In the genomic region with DNA sequence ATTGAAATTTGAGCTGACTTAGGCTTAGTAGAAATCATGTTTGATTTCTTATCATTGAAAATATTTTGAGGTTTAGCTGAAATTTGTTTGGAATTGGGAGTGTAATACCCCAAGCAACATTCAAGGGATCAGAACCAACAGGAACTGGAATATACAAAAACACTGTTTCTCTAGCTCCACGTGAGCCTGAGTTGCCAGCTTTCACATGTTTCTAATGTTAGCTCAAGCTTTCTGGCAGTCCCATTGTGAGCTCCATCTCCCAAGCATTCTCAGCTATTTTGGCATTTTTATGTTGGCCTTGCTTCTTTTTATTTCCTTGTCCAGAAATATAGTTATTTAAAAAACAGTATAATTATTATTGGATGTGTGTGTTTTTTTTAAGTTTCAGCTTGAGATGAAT, we compare ENCODE assay signal across 32 cellular contexts.
"Had no signal": no experiment of that assay in that cellular context is flagged by ENCODE, and none has a peak within 500 bp of the region (broad histone marks: within the 10 kb centered on the region; RNA-seq: fewer than 3 reads in every experiment).

No MANE protein-coding gene starts in this region.

- H3K27ac ChIP-seq: body of pancreas, esophagus muscularis mucosa, gastroesophageal sphincter had no signal

- H3K36me3 ChIP-seq: esophagus muscularis mucosa, gastroesophageal sphincter had no signal

- H3K4me1 Mint-ChIP-seq: activated CD4-positive, alpha-beta T cell treated with anti-CD3 and anti-CD28 coated beads for 36 hours; activated CD4-positive, alpha-beta T cell treated with anti-CD3 and anti-CD28 coated beads, Interleukin-2, amount 10 ng/mL, durations not matched to agents 24 days and 14 days; activated CD8-positive, alpha-beta memory T cell treated with anti-CD3 and anti-CD28 coated beads, Interleukin-2, amount 10 ng/mL, durations not matched to agents 7 days and 5 days; activated naive CD8-positive, alpha-beta T cell treated with anti-CD3 and anti-CD28 coated beads, Interleukin-2, amount 10 ng/mL, durations not matched to agents 7 days and 5 days; T-helper 17 cell had no signal

- DNase-seq: activated CD4-positive, alpha-beta memory T cell treated with anti-CD3 and anti-CD28 coated beads for 36 hours; activated CD4-positive, alpha-beta T cell treated with anti-CD3 and anti-CD28 coated beads for 36 hours; activated CD4-positive, alpha-beta T cell treated with anti-CD3 and anti-CD28 coated beads, Interleukin-2, amount 10 ng/mL, durations not matched to agents 24 days and 14 days; activated CD4-positive, CD25-positive, alpha-beta regulatory T cell; activated CD4-positive, CD25-positive, alpha-beta regulatory T cell treated with anti-CD3 and anti-CD28 coated beads, Interleukin-2, amount 50 U/mL, for 72 hours; activated CD8-positive, alpha-beta memory T cell treated with anti-CD3 and anti-CD28 coated beads, Interleukin-2, amount 10 ng/mL, durations not matched to agents 7 days and 5 days; activated CD8-positive, alpha-beta memory T cell treated with anti-CD3 and anti-CD28 coated beads, Interleukin-2, amount 50 U/mL, for 4 hours; activated CD8-positive, alpha-beta T cell treated with anti-CD3 and anti-CD28 coated beads, Interleukin-2, amount 10 ng/mL, durations not matched to agents 7 days and 5 days; activated effector memory CD4-positive, alpha-beta T cell treated with anti-CD3 and anti-CD28 coated beads, Interleukin-2, amount 50 U/mL, for 16 hours; activated naive CD4-positive, alpha-beta T cell treated with anti-CD3 and anti-CD28 coated beads for 36 hours; activated naive CD8-positive, alpha-beta T cell treated with anti-CD3 and anti-CD28 coated beads, Interleukin-2, amount 10 ng/mL, durations not matched to agents 7 days and 5 days; activated T-cell treated with anti-CD3 and anti-CD28 coated beads, Interleukin-2, amount 50 U/mL, for 1 hour; activated T-cell treated with anti-CD3 and anti-CD28 coated beads, Interleukin-2, amount 50 U/mL, for 48 hours; amniotic stem cell; anterior cingulate cortex; body of pancreas; caudate nucleus; cortex of kidney; dermis blood vessel endothelial cell; effector CD4-positive, alpha-beta T cell; effector memory CD8-positive, alpha-beta T cell; erythroblast; foreskin melanocyte; T-helper 1 cell; T-helper 17 cell; T1000 had no signal

- H3K27me3 ChIP-seq: body of pancreas, esophagus muscularis mucosa, gastroesophageal sphincter had no signal

- ATAC-seq: activated CD4-positive, alpha-beta T cell treated with anti-CD3 and anti-CD28 coated beads for 36 hours; activated CD8-positive, alpha-beta memory T cell treated with anti-CD3 and anti-CD28 coated beads, Interleukin-2, amount 10 ng/mL, durations not matched to agents 7 days and 5 days; activated CD8-positive, alpha-beta T cell treated with anti-CD3 and anti-CD28 coated beads, Interleukin-2, amount 10 ng/mL, durations not matched to agents 7 days and 5 days; activated naive CD4-positive, alpha-beta T cell treated with anti-CD3 and anti-CD28 coated beads, Interleukin-2, amount 50 U/mL, for 72 hours; body of pancreas; effector memory CD8-positive, alpha-beta T cell; gastroesophageal sphincter; T-helper 17 cell had no signal

- H3K27ac Mint-ChIP-seq: activated CD4-positive, alpha-beta memory T cell treated with anti-CD3 and anti-CD28 coated beads for 36 hours; activated CD4-positive, alpha-beta T cell treated with anti-CD3 and anti-CD28 coated beads for 36 hours; activated CD4-positive, alpha-beta T cell treated with anti-CD3 and anti-CD28 coated beads, Interleukin-2, amount 10 ng/mL, durations not matched to agents 24 days and 14 days; activated CD8-positive, alpha-beta memory T cell treated with anti-CD3 and anti-CD28 coated beads, Interleukin-2, amount 10 ng/mL, durations not matched to agents 7 days and 5 days; activated CD8-positive, alpha-beta T cell treated with anti-CD3 and anti-CD28 coated beads, Interleukin-2, amount 10 ng/mL, durations not matched to agents 7 days and 5 days; activated naive CD4-positive, alpha-beta T cell treated with anti-CD3 and anti-CD28 coated beads for 36 hours; activated naive CD4-positive, alpha-beta T cell treated with anti-CD3 and anti-CD28 coated beads, Interleukin-2, amount 50 U/mL, for 72 hours; activated naive CD8-positive, alpha-beta T cell treated with anti-CD3 and anti-CD28 coated beads, Interleukin-2, amount 10 ng/mL, durations not matched to agents 7 days and 5 days; activated T-helper 1 cell treated with anti-CD3 and anti-CD28 coated beads, Interleukin-12 subunit alpha, Interleukin-12 subunit beta, Interleukin-2, Interleukin-4 antibody, amounts not matched to agents 30 ng/mL and 10 ng/mL and 1 ng/mL, durations not matched to agents 14 hours and 24 hours and 36 hours; activated T-helper 2 cell treated with anti-CD3 and anti-CD28 coated beads, Interferon-gamma antibody, Interleukin-2, Interleukin-4, amounts not matched to agents 10 μg/mL and 5 μg/mL and 100 μg/mL, durations not matched to agents 14 hours and 24 hours and 36 hours; effector memory CD8-positive, alpha-beta T cell; T-helper 17 cell; T-helper 2 cell treated with Interferon-gamma antibody and Interleukin-4, amounts not matched to agents 5 μg/mL and 100 μg/mL, for 36 hours had no signal

- H3K4me3 Mint-ChIP-seq: activated CD4-positive, alpha-beta memory T cell treated with anti-CD3 and anti-CD28 coated beads for 36 hours; activated CD4-positive, alpha-beta T cell treated with anti-CD3 and anti-CD28 coated beads for 36 hours; activated CD4-positive, alpha-beta T cell treated with anti-CD3 and anti-CD28 coated beads, Interleukin-2, amount 10 ng/mL, durations not matched to agents 24 days and 14 days; activated CD8-positive, alpha-beta memory T cell treated with anti-CD3 and anti-CD28 coated beads, Interleukin-2, amount 10 ng/mL, durations not matched to agents 7 days and 5 days; activated CD8-positive, alpha-beta T cell treated with anti-CD3 and anti-CD28 coated beads, Interleukin-2, amount 10 ng/mL, durations not matched to agents 7 days and 5 days; activated naive CD4-positive, alpha-beta T cell treated with anti-CD3 and anti-CD28 coated beads for 36 hours; activated naive CD8-positive, alpha-beta T cell treated with anti-CD3 and anti-CD28 coated beads, Interleukin-2, amount 10 ng/mL, durations not matched to agents 7 days and 5 days; activated T-helper 1 cell treated with anti-CD3 and anti-CD28 coated beads, Interleukin-12 subunit alpha, Interleukin-12 subunit beta, Interleukin-2, Interleukin-4 antibody, amounts not matched to agents 30 ng/mL and 10 ng/mL and 1 ng/mL, durations not matched to agents 14 hours and 24 hours and 36 hours; effector memory CD8-positive, alpha-beta T cell; T-helper 17 cell; T-helper 2 cell treated with Interferon-gamma antibody and Interleukin-4, amounts not matched to agents 5 μg/mL and 100 μg/mL, for 36 hours had no signal

- H3K36me3 Mint-ChIP-seq: activated CD4-positive, alpha-beta memory T cell treated with anti-CD3 and anti-CD28 coated beads for 36 hours; activated CD8-positive, alpha-beta memory T cell treated with anti-CD3 and anti-CD28 coated beads, Interleukin-2, amount 10 ng/mL, durations not matched to agents 7 days and 5 days; activated naive CD4-positive, alpha-beta T cell treated with anti-CD3 and anti-CD28 coated beads, Interleukin-2, amount 50 U/mL, for 72 hours; activated naive CD8-positive, alpha-beta T cell treated with anti-CD3 and anti-CD28 coated beads, Interleukin-2, amount 10 ng/mL, durations not matched to agents 7 days and 5 days had no signal

- H3K27me3 Mint-ChIP-seq: activated CD4-positive, alpha-beta memory T cell treated with anti-CD3 and anti-CD28 coated beads for 36 hours; activated CD4-positive, alpha-beta T cell treated with anti-CD3 and anti-CD28 coated beads for 36 hours; activated CD4-positive, alpha-beta T cell treated with anti-CD3 and anti-CD28 coated beads, Interleukin-2, amount 10 ng/mL, durations not matched to agents 24 days and 14 days; activated CD8-positive, alpha-beta memory T cell treated with anti-CD3 and anti-CD28 coated beads, Interleukin-2, amount 10 ng/mL, durations not matched to agents 7 days and 5 days; activated naive CD8-positive, alpha-beta T cell treated with anti-CD3 and anti-CD28 coated beads, Interleukin-2, amount 10 ng/mL, durations not matched to agents 7 days and 5 days; effector memory CD8-positive, alpha-beta T cell had no signal

- H3K4me3 ChIP-seq: body of pancreas, esophagus muscularis mucosa, gastroesophageal sphincter had no signal

- H3K9me3 ChIP-seq: body of pancreas, esophagus muscularis mucosa, gastroesophageal sphincter had no signal

- H3K4me1 ChIP-seq: body of pancreas had no signal

- H3K9me3 Mint-ChIP-seq: activated CD4-positive, alpha-beta memory T cell treated with anti-CD3 and anti-CD28 coated beads for 36 hours; activated CD4-positive, alpha-beta T cell treated with anti-CD3 and anti-CD28 coated beads, Interleukin-2, amount 10 ng/mL, durations not matched to agents 24 days and 14 days; activated naive CD4-positive, alpha-beta T cell treated with anti-CD3 and anti-CD28 coated beads for 36 hours; activated naive CD4-positive, alpha-beta T cell treated with anti-CD3 and anti-CD28 coated beads, Interleukin-2, amount 50 U/mL, for 72 hours; activated T-helper 1 cell treated with anti-CD3 and anti-CD28 coated beads, Interleukin-12 subunit alpha, Interleukin-12 subunit beta, Interleukin-2, Interleukin-4 antibody, amounts not matched to agents 30 ng/mL and 10 ng/mL and 1 ng/mL, durations not matched to agents 14 hours and 24 hours and 36 hours; T-helper 2 cell treated with Interferon-gamma antibody and Interleukin-4, amounts not matched to agents 5 μg/mL and 100 μg/mL, for 36 hours had no signal
